In the genomic region with DNA sequence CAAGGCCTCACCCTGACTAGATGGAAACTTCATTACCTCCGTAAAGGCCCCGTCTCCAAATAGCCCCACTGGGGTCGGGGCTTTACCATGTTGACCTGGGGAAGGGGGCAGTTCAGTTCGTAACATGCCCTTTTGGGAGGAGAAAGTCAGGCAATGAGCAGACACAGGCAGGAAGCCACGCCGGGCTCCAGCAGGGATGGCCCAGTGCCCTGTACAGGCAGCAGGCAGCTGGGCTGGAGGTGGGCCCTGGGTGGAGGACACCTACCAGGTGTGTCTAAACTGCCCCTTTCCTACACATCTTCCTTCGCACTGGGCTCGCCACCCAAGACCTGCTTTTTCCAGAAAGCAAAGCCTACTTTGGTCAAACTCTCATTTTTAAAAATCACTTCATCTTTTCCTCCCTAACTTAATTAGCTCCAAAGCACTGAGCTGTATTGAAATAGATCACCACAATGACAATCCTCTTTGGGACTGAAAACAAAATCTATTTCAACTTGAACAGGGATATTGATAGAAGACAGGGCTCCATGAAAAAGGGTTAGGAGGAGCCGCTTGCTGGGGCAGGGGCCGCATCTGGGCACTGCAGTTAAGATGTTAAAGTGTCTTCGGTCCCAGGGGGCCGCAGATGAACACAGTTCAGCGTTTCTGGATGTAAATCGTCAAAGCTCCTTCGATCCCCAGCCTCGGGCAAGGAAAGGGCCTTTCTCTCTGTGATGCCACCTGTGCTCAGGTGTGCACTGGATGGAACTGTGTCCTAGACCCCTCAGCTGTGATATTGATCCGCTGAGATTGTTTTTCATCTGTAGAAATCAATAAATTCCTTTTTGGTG, we compare ENCODE assay signal across 27 cellular contexts.
"Had no signal": no experiment of that assay in that cellular context is flagged by ENCODE, and none has a peak within 500 bp of the region (broad histone marks: within the 10 kb centered on the region; RNA-seq: fewer than 3 reads in every experiment).

No MANE protein-coding gene starts in this region.

- H3K4me3 Mint-ChIP-seq: dendritic cell treated with granulocyte-macrophage colony-stimulating factor and Interleukin-4, amounts not matched to agents 40 ng/mL and 50 ng/mL, for 4 days; immature natural killer cell; memory B cell; natural killer cell; stimulated activated naive B cell treated with anti-CD40 and anti-IgM and Interleukin-4, amounts not matched to agents 10 μg/mL and 1 μg/mL and 100 μg/mL, for 72 hours; stimulated activated naive CD8-positive, alpha-beta T cell treated with anti-CD3 and anti-CD28 coated beads, Interleukin-15, Interleukin-2, amounts not matched to agents 100 ng/mL and 50 ng/mL, for 24 hours had no signal

- H3K36me3 ChIP-seq: neutrophil, thoracic aorta had no signal

- H3K4me1 Mint-ChIP-seq: immature natural killer cell; stimulated activated naive B cell treated with anti-CD40 and anti-IgM and Interleukin-4, amounts not matched to agents 10 μg/mL and 1 μg/mL and 100 μg/mL, for 72 hours had no signal

- H3K27ac Mint-ChIP-seq: dendritic cell treated with granulocyte-macrophage colony-stimulating factor and Interleukin-4, amounts not matched to agents 40 ng/mL and 50 ng/mL, for 4 days; immature natural killer cell; memory B cell; natural killer cell; stimulated activated naive B cell treated with anti-CD40 and anti-IgM and Interleukin-4, amounts not matched to agents 10 μg/mL and 1 μg/mL and 100 μg/mL, for 72 hours; stimulated activated naive CD8-positive, alpha-beta T cell treated with anti-CD3 and anti-CD28 coated beads, Interleukin-15, Interleukin-2, amounts not matched to agents 100 ng/mL and 50 ng/mL, for 24 hours had no signal

- H3K9me3 Mint-ChIP-seq: dendritic cell treated with granulocyte-macrophage colony-stimulating factor and Interleukin-4, amounts not matched to agents 40 ng/mL and 50 ng/mL, for 4 days; immature natural killer cell; memory B cell; natural killer cell; stimulated activated naive B cell treated with anti-CD40 and anti-IgM and Interleukin-4, amounts not matched to agents 10 μg/mL and 1 μg/mL and 100 μg/mL, for 72 hours; stimulated activated naive CD8-positive, alpha-beta T cell treated with anti-CD3 and anti-CD28 coated beads, Interleukin-15, Interleukin-2, amounts not matched to agents 100 ng/mL and 50 ng/mL, for 24 hours had no signal

- FAIRE-seq: colon, endothelial cell of umbilical vein, urothelium cell line had no signal

- H3K9ac ChIP-seq: parathyroid adenoma had no signal

- H3K27ac ChIP-seq: esophagus muscularis mucosa, foreskin keratinocyte, gastroesophageal sphincter, heart right ventricle, neutrophil, parathyroid adenoma, prostate gland, skin epidermis, thoracic aorta, tibial nerve, upper lobe of left lung had no signal

- ATAC-seq: foreskin keratinocyte; gastroesophageal sphincter; heart right ventricle; left ventricle myocardium superior; natural killer cell; right cardiac atrium; stimulated activated naive B cell treated with anti-CD40 and anti-IgM and Interleukin-4, amounts not matched to agents 10 μg/mL and 1 μg/mL and 100 μg/mL, for 72 hours had no signal

- H3K4me3 ChIP-seq: esophagus muscularis mucosa, gastroesophageal sphincter, heart right ventricle, lung, prostate gland, skin epidermis, thoracic aorta, tibial nerve, upper lobe of left lung had no signal

- DNase-seq: effector memory CD4-positive, alpha-beta T cell; foreskin keratinocyte; heart right ventricle; immature natural killer cell; islet precursor cell; left ventricle myocardium superior; natural killer cell; right cardiac atrium; stimulated activated CD4-positive, alpha-beta T cell treated with anti-CD3 and anti-CD28 coated beads, Interleukin-15, amount 100 ng/mL, for 24 hours; stimulated activated CD4-positive, alpha-beta T cell treated with anti-CD3 and anti-CD28 coated beads, Interleukin-2, amount 100 ng/mL, for 48 hours; stimulated activated naive B cell treated with anti-CD40 and anti-IgM and Interleukin-4, amounts not matched to agents 10 μg/mL and 1 μg/mL and 100 μg/mL, for 72 hours; upper lobe of left lung had no signal

- H3K27me3 Mint-ChIP-seq: stimulated activated naive CD8-positive, alpha-beta T cell treated with anti-CD3 and anti-CD28 coated beads, Interleukin-15, Interleukin-2, amounts not matched to agents 100 ng/mL and 50 ng/mL, for 24 hours had no signal

- H3K36me3 Mint-ChIP-seq: immature natural killer cell; memory B cell; natural killer cell; stimulated activated naive B cell treated with anti-CD40 and anti-IgM and Interleukin-4, amounts not matched to agents 10 μg/mL and 1 μg/mL and 100 μg/mL, for 72 hours had no signal

- H3K4me1 ChIP-seq: foreskin keratinocyte, heart right ventricle, parathyroid adenoma, prostate gland, tibial nerve, upper lobe of left lung had no signal

- H3K27me3 ChIP-seq: esophagus muscularis mucosa, foreskin keratinocyte, gastroesophageal sphincter, neutrophil, tibial nerve, upper lobe of left lung had no signal

- H3K9me3 ChIP-seq: esophagus muscularis mucosa, gastroesophageal sphincter, heart right ventricle, neutrophil, prostate gland, thoracic aorta, tibial nerve, upper lobe of left lung had no signal
